Comparison of ENCODE assay signal across 22 cellular contexts in genomic region chr20:6039766-6040165, GRCh38. TPM values are rescaled to one million over a fixed set of nuclear protein-coding genes. Genes with fewer than 3 reads are reported as not detected.
"Had no signal": no experiment of that assay in that cellular context is flagged by ENCODE, and none has a peak within 500 bp of the region (broad histone marks: within the 10 kb centered on the region; RNA-seq: fewer than 3 reads in every experiment).

No MANE protein-coding gene starts in this region.

- H3K27ac ChIP-seq: HL-60 had no signal

- DNase-seq: KBM-7, MV-4-11, NCI-H1048, NCI-H1105, NCI-H1417, NCI-H1436 treated with DMSO at 0.1 percent for 48 hours, NCI-H1694, NCI-H187 treated with DMSO at 0.1 percent for 48 hours, NCI-H2081, NCI-H2107, NCI-H2227 treated with DMSO at 0.1 percent for 48 hours, NCI-H524, NCI-H526 treated with DMSO at 0.1 percent for 48 hours, NCI-H748 treated with DMSO at 0.1 percent for 48 hours, RPMI8226, SHP77 had no signal

- ATAC-seq: SK-N-SH treated with all-trans-retinoic acid at 6 μM for 48 hours had no signal

RNA-seq across cellular contexts. Expression of gene LRRN4, which starts 14.1 kb away (rescaled TPM):
- total RNA-seq: LHCN-M2, MCF 10A, NCI-H460, SK-MEL-5 had no signal
